ENCODE assay signal across 9 cellular contexts in the genomic region with DNA sequence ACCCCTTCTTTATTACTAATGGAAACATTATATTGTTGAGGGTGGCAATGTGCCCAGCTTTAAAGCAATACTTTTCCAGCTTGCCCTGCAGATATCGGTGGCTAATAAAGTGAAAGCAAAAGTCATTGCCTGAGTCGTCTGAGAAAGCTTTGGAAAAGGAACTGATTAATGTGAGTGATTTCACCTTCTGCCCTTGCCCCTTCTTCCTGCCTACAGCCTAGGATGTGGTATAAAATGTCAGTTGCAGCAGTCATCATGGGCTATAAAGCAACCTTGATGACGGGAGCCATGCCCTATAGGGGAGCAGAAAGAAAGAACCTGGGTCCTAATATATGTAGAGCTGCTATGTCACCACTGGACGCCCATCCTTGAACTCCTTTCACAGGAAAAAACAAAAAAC.
DNase-seq lines count a peak whose midpoint lies in the region; ATAC-seq, FAIRE-seq and TF ChIP-seq lines count a peak whose summit lies in the region.
"Had no signal": no experiment of that assay in that cellular context is flagged by ENCODE, and none has a peak within 500 bp of the region (broad histone marks: within the 10 kb centered on the region; RNA-seq: fewer than 3 reads in every experiment).

No MANE protein-coding gene starts in this region.

- H3K9ac ChIP-seq in kidney (ENCODE audit: low read length in 2 of 2) = peak overlapping the region in 1 of 2 donors; percentile 46

- no peaks in the 10 kb centered on the region for H3K36me3 ChIP-seq in ACC112 (ENCODE audit: insufficient read depth, low read length)
- no peaks in the 10 kb centered on the region for H3K36me3 ChIP-seq in kidney (ENCODE audit: control insufficient read depth in 1 of 2, insufficient read depth in 2 of 2, low read length in 2 of 2)

- peaks cover 7% of the 10 kb centered on the region for H3K4me1 Mint-ChIP-seq in T-helper 17 cell

- H3K4me3 Mint-ChIP-seq in T-helper 17 cell = peak overlapping the region; percentile 78

- H3K27me3 ChIP-seq in ACC112 (ENCODE audit: insufficient read depth, low read length) = no peaks in the 10 kb centered on the region

- 0 out of 2 replicates have a peak overlapping the region, but pooled peaks have one; percentile 34 for H3K27ac ChIP-seq in ACC112 (ENCODE audit: low read depth, low read length)
- peak overlapping the region in 1 of 2 donors; percentile 23 for H3K27ac ChIP-seq in kidney (ENCODE audit: low read depth in 2 of 2, low read length in 2 of 2)

- H3K4me3 ChIP-seq in ACC112 (ENCODE audit: low read depth, low read length) (peak overlapping the region; percentile 66), kidney (ENCODE audit: low read length in 2 of 2) (peak overlapping the region; percentile 53 to 63)

- no peaks in the 10 kb centered on the region for H3K27me3 Mint-ChIP-seq in T-helper 17 cell

- no peaks in the 10 kb centered on the region for H3K9me3 ChIP-seq in T-helper 17 cell (ENCODE audit: control insufficient read depth, low read length, poor library complexity, severe bottlenecking)
- H3K9me3 ChIP-seq in kidney (ENCODE audit: control insufficient read depth in 1 of 2, low read length in 2 of 2) = no peaks in the 10 kb centered on the region

- H3K36me3 Mint-ChIP-seq in T-helper 17 cell (ENCODE audit: low read depth) = no peaks in the 10 kb centered on the region

- H3K79me2 ChIP-seq in ACC112 (ENCODE audit: control insufficient read depth, insufficient read depth, low read length, unreplicated experiment) = no peaks in the 10 kb centered on the region

- intact Hi-C loops in kidney (cut with DNase I) = no loop called here

- H2AFZ ChIP-seq in ACC112 (ENCODE audit: low read length, unreplicated experiment) = peak overlapping the region; percentile 82

- H3K27ac Mint-ChIP-seq in T-helper 17 cell = no peak overlapping the region

- FAIRE-seq in GM19239 (lab: Jason Lieb, UNC) = peak; percentile 91
- FAIRE-seq in kidney (lab: Jason Lieb, UNC) = no peak

- no peak for TF ChIP-seq CTCF in kidney (IDR thresholded peaks at IDR 0.05; ENCODE audit: borderline replicate concordance, extremely low read depth, insufficient read depth)

- H3K4me1 ChIP-seq in ACC112 (ENCODE audit: control insufficient read depth, insufficient read depth, low read length, unreplicated experiment) = peaks cover under 1% of the 10 kb centered on the region
- no peaks in the 10 kb centered on the region for H3K4me1 ChIP-seq in kidney (ENCODE audit: control insufficient read depth in 1 of 2, insufficient read depth in 1 of 2, low read depth in 1 of 2, low read length in 2 of 2)

- ATAC-seq in T-helper 17 cell (peak; percentile 36), HG03571 (IDR thresholded peaks at IDR 0.05; ENCODE audit: unreplicated experiment) (no peak)

- no peak for DNase-seq in GM19239 (ENCODE audit: insufficient read length, low spot score)
- DNase-seq in T-helper 17 cell = no peak
- DNase-seq in kidney = no peak
- DNase-seq in retina = no peak
- no peak for DNase-seq in NCI-H1417 (lab: John Stamatoyannopoulos, UW)
- DNase-seq in COLO668 (lab: John Stamatoyannopoulos, UW; ENCODE audit: unreplicated experiment) = no peak
- DNase-seq: caudate nucleus had no signal
